ENCODE assay signal across 8 cellular contexts in the genomic region with DNA sequence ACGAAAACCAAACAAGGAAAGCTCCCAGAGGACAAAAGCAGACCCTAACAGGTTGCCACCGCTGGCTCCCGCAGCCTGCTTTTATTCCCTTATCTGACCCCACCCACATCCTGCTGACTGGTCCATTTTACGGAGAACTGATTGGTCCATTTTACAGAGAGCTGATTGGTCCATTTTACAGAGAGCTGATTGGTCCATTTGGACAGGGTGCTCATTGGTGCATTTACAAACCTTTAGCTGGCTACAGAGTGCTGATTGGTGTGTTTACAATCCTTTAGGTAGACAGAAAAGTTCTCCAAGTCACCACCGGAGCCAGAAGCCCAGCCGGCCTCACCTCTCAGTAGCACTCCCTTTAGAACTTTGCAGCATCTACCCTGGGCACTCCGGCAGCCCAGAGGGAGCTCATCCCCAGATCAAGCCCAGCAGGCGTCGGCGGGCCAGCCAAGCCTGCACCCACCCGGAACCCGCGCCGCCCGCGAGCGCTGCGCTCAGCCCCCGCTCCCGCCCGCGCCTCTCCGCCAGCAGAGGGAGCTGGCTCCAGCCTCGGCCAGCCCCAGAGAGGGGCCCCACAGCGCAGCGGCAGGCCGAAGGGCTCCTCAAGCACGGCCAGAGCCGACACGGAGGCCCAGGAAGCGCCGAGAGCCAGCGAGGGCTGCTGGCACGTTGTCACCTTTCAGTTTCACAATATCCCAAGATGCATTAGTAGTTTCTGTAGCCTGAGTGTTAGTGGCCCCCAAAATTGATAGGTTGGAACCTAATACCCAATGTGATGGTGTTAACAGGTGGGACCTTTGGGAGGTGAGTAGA. TPM values are rescaled to one million over a fixed set of nuclear protein-coding genes. Genes with fewer than 3 reads are reported as not detected.
DNase-seq lines count a peak whose midpoint lies in the region; ATAC-seq and TF ChIP-seq lines count a peak whose summit lies in the region.

No MANE protein-coding gene starts in this region.

- peak overlapping the region; percentile 14; the same call in 1 of the 2 replicates for H3K9ac ChIP-seq in MM.1S (ENCODE audit: low read length)

- peak; percentile 21 to 80 (median 55) for DNase-seq in CD8-positive, alpha-beta T cell
- DNase-seq in MM.1S (peak; percentile 68), activated T-cell treated with anti-CD3 and anti-CD28 coated beads for 1 hour (ENCODE audit: low read depth) (peak; percentile 36), fibroblast of peridontal ligament (ENCODE audit: extremely low read depth) (peak; percentile 10), prostate gland (ENCODE audit: low spot score) (peak; percentile 15), NCI-H1694 (lab: John Stamatoyannopoulos, UW) (no peak), DMS153 (lab: John Stamatoyannopoulos, UW) (no peak)

- 32% methylated on average over 33 of the region's 34 CpGs for WGBS in prostate gland

- H4K20me1 ChIP-seq in MM.1S (ENCODE audit: insufficient read depth, low read length): no peaks in the 10 kb centered on the region

- intact Hi-C loops in CD8-positive, alpha-beta T cell (cut with DNase I, micrococcal nuclease): loop anchor here (1.0 to 10.0 kb wide), 5 partner anchors 88 to 275 kb away; no protein-coding TSS in a partner anchor
- intact Hi-C loops in prostate gland (cut with DNase I): loop anchor here (10.0 kb wide), 1 partner anchor 265 kb away; no protein-coding TSS in a partner anchor

- H3K4me3 ChIP-seq in CD8-positive, alpha-beta T cell (ENCODE audit: low read depth, low read length): peak overlapping the region; percentile 37
- H3K4me3 ChIP-seq in MM.1S (ENCODE audit: low read length): peak overlapping the region; percentile 19; the same call in 1 of the 2 replicates
- peak overlapping the region in 1 of 2 donors; percentile 10 for H3K4me3 ChIP-seq in prostate gland

- no peak overlapping the region for H3K27ac ChIP-seq in CD8-positive, alpha-beta T cell (ENCODE audit: low read depth, low read length)
- H3K27ac ChIP-seq in MM.1S (ENCODE audit: low read length) (no peak overlapping the region), prostate gland (no peak overlapping the region)

- no peaks in the 10 kb centered on the region for H3K36me3 Mint-ChIP-seq in CD8-positive, alpha-beta T cell

- peaks cover 8% of the 10 kb centered on the region for H3K4me1 Mint-ChIP-seq in CD8-positive, alpha-beta T cell (ENCODE audit: low read depth)

- peak; percentile 92 for ATAC-seq in CD8-positive, alpha-beta T cell
- peak; percentile 68 for ATAC-seq in GM21526 (IDR thresholded peaks at IDR 0.05; ENCODE audit: low FRiP score, unreplicated experiment)

- no peaks in the 10 kb centered on the region for H3K9me3 Mint-ChIP-seq in CD8-positive, alpha-beta T cell

- no peak for TF ChIP-seq POLR2A in prostate gland (IDR thresholded peaks at IDR 0.05)

- no peaks in the 10 kb centered on the region for H3K9me2 ChIP-seq in MM.1S (replicated peaks; ENCODE audit: insufficient read depth, low read length)

- POLR2A ChIA-PET in CD8-positive, alpha-beta T cell (lab: Charles Lee): interaction anchor here (1.1 kb wide), 1 partner anchor 143 kb away, joined by 5 read pairs; the partner anchor contains the start of gene LPCAT1

- H3K4me2 ChIP-seq in MM.1S (ENCODE audit: low read depth, low read length): peak overlapping the region; percentile 63; the same call in 1 of the 2 replicates

- no peaks in the 10 kb centered on the region for H3K9me3 ChIP-seq in CD8-positive, alpha-beta T cell (ENCODE audit: low read length)
- H3K9me3 ChIP-seq in MM.1S (replicated peaks; ENCODE audit: insufficient read depth, low read length) (no peaks in the 10 kb centered on the region), prostate gland (no peaks in the 10 kb centered on the region)

- CTCF ChIA-PET in CD8-positive, alpha-beta T cell (lab: Charles Lee): interaction anchor here (0.8 to 2.9 kb wide), 21 partner anchors 9 to 265 kb away, joined by 3 to 17 read pairs (median 4); no protein-coding TSS in a partner anchor

- H3K4me3 Mint-ChIP-seq in CD8-positive, alpha-beta T cell: peak overlapping the region; percentile 81

- no peaks in the 10 kb centered on the region for H3K36me3 ChIP-seq in CD8-positive, alpha-beta T cell (ENCODE audit: insufficient read depth, low read length)
- H3K36me3 ChIP-seq in MM.1S (replicated peaks; ENCODE audit: insufficient read depth, low read length): no peaks in the 10 kb centered on the region
- no peaks in the 10 kb centered on the region for H3K36me3 ChIP-seq in prostate gland

- H3K79me2 ChIP-seq in MM.1S (ENCODE audit: low read length): no peaks in the 10 kb centered on the region

- H2AFZ ChIP-seq in MM.1S (ENCODE audit: low read length): peak overlapping the region; percentile 28

- H3K27ac Mint-ChIP-seq in CD8-positive, alpha-beta T cell: no peak overlapping the region

- H3K27me3 ChIP-seq in CD8-positive, alpha-beta T cell (ENCODE audit: insufficient read depth, low read length): no peaks in the 10 kb centered on the region
- H3K27me3 ChIP-seq in MM.1S (replicated peaks; ENCODE audit: insufficient read depth, low read length) (no peaks in the 10 kb centered on the region), prostate gland (replicated peaks; ENCODE audit: insufficient read depth) (no peaks in the 10 kb centered on the region)

- H3F3A ChIP-seq in MM.1S (ENCODE audit: insufficient read depth, low read length): 0 out of 2 replicates have a peak, but pooled peaks cover 4% of the 10 kb centered on the region

- TF ChIP-seq CTCF in CD8-positive, alpha-beta T cell (IDR thresholded peaks at IDR 0.05): peak; percentile 85
- TF ChIP-seq CTCF in MM.1S (IDR thresholded peaks at IDR 0.05; ENCODE audit: low read length): peak; percentile 82
- TF ChIP-seq CTCF in prostate gland (IDR thresholded peaks at IDR 0.05): peak; percentile 16 to 84 (median 64)

- no peaks in the 10 kb centered on the region for H3K27me3 Mint-ChIP-seq in CD8-positive, alpha-beta T cell (ENCODE audit: low read depth)

- peaks cover 12% of the 10 kb centered on the region for H3K4me1 ChIP-seq in CD8-positive, alpha-beta T cell (ENCODE audit: insufficient read depth, low read length)
- H3K4me1 ChIP-seq in MM.1S (ENCODE audit: low read length): no peaks in the 10 kb centered on the region; the same call in 1 of the 2 replicates
- H3K4me1 ChIP-seq in prostate gland (replicated peaks): peaks cover 6% of the 10 kb centered on the region

RNA-seq across cellular contexts. Expression of gene CLPTM1L, which starts 35.3 kb away (rescaled TPM):
- 10 to 100 TPM; 56.8 to 58.9 TPM for total RNA-seq in CD8-positive, alpha-beta T cell
- total RNA-seq in prostate gland: 100 to 1,000 TPM; 105 to 135 TPM

Comparison
In these comparisons a context has a peak if more than half of its experiments do, and no peak if none do; other contexts are left out.
1. DNase-seq: peak in CD8-positive, alpha-beta T cell (7 of 7), MM.1S (single experiment), activated T-cell treated with anti-CD3 and anti-CD28 coated beads for 1 hour (single experiment), fibroblast of peridontal ligament (single experiment) and prostate gland (single experiment); none in NCI-H1694 (single experiment) and DMS153 (single experiment).
2. Peak in every context shown above with its lines, with median percentiles within 50 percentile points of each other: CTCF ChIP-seq.